Comparison of ENCODE assay signal across 13 cellular contexts in the genomic region with DNA sequence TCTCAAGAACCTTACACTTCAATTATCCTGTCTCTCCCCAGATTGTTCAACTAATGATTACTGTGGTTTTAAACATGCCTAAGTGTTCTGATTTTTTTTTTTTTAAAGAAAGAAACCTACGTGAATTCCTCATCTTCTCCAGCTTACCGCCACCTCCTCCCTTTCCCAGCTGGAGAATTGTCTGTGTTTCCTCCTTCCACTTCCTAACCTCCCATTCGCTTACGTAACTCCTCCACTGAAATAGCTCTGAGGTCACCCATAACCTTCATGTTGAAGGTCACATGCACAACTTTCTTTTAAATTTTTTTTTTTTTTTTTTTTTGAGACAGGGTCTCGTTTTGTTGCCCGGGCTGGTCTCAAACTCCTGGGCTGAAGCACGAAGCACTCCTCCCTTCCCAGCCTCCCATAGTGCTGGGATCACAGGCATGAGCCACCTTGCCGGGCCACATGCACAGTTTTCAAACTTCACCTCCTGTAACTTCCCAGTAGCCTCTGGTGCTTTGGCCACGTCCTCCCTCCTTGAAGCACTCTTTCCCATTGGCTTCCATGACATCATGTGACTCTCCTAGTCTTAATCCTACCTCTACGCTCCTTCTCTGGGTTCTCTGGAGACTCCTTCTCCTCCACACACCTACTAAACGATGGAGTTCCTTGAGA. TPM values are rescaled to one million over a fixed set of nuclear protein-coding genes. Genes with fewer than 3 reads are reported as not detected.
DNase-seq lines count a peak whose midpoint lies in the region; ATAC-seq, FAIRE-seq and TF ChIP-seq lines count a peak whose summit lies in the region.
"Had no signal": no experiment of that assay in that cellular context is flagged by ENCODE, and none has a peak within 500 bp of the region (broad histone marks: within the 10 kb centered on the region; RNA-seq: fewer than 3 reads in every experiment).

No MANE protein-coding gene starts in this region.

- H2BK120ac ChIP-seq in IMR-90 (ENCODE audit: low read depth, low read length) = no peak overlapping the region; the same call in 1 of the 2 replicates

- dilution Hi-C loops in IMR-90 (cut with HindIII; ENCODE audit: low sequenced_read_pairs, unreplicated experiment) = no loop called here

- WGBS in IMR-90 (ENCODE audit: extremely low coverage in 2 of 2, insufficient read length in 1 of 2), 2 experiments = 100% methylated on average over 2 of the region's 11 CpGs; no CpG with 5 or more reads in 1 of the 2 experiments
- 66 to 82% methylated on average over 11 of the region's 11 CpGs for WGBS in pancreas, 2 donors

- no peak overlapping the region for H3K14ac ChIP-seq in IMR-90 (replicated peaks; ENCODE audit: low read depth, low read length)

- no peak overlapping the region for H2AFZ ChIP-seq in IMR-90 (replicated peaks; ENCODE audit: low read length, poor library complexity)
- H2AFZ ChIP-seq: GM23248 had no signal

- H2BK15ac ChIP-seq in IMR-90 (ENCODE audit: low read depth, low read length) = no peak overlapping the region

- no peak overlapping the region for H3K4me2 ChIP-seq in IMR-90 (ENCODE audit: low read depth, low read length)

- peaks cover 7% of the 10 kb centered on the region for H3K4me1 ChIP-seq in IMR-90 (ENCODE audit: control insufficient read depth, insufficient read depth, low read length)
- H3K4me1 ChIP-seq in pancreas = no peaks in the 10 kb centered on the region

- H3K27me3 ChIP-seq in IMR-90 (ENCODE audit: control insufficient read depth, insufficient read depth, low read length) = no peaks in the 10 kb centered on the region; the same call in 1 of the 2 replicates
- H3K27me3 ChIP-seq in pancreas = no peaks in the 10 kb centered on the region

- no peak overlapping the region for H3K23ac ChIP-seq in IMR-90 (ENCODE audit: low read depth, low read length)

- peaks cover 7% of the 10 kb centered on the region; the same call in 1 of the 2 replicates for H3K9me1 ChIP-seq in IMR-90 (ENCODE audit: insufficient read depth, low read length)

- H3K27me3 Mint-ChIP-seq in WTC11 (ENCODE audit: low read depth) = peaks cover 2% of the 10 kb centered on the region; the same call in 1 of the 2 replicates
- H3K27me3 Mint-ChIP-seq in progenitor cell of endocrine pancreas = peaks cover 49% of the 10 kb centered on the region
- H3K27me3 Mint-ChIP-seq: CD4-positive, CD25-positive, alpha-beta regulatory T cell had no signal

- TF ChIP-seq RAD21 in IMR-90 (IDR thresholded peaks at IDR 0.05; ENCODE audit: low read length) = no peak

- no peak for TF ChIP-seq CTCF in IMR-90 (conservative IDR thresholded peaks at IDR 0.05; ENCODE audit: low read depth, low read length)
- no peak for TF ChIP-seq CTCF in WTC11 (IDR thresholded peaks at IDR 0.05)
- no peak for TF ChIP-seq CTCF in fibroblast of the aortic adventitia (IDR thresholded peaks at IDR 0.05; ENCODE audit: insufficient read depth, low read length)
- TF ChIP-seq CTCF in pancreas (IDR thresholded peaks at IDR 0.05) = no peak
- no peak for TF ChIP-seq CTCF in progenitor cell of endocrine pancreas (IDR thresholded peaks at IDR 0.05; ENCODE audit: unreplicated experiment)

- no peak overlapping the region for H3K4ac ChIP-seq in IMR-90 (ENCODE audit: low read depth, low read length)

- H3K4me3 ChIP-seq in IMR-90 (ENCODE audit: insufficient read depth, low read depth, low read length) (no peak overlapping the region), fibroblast of the aortic adventitia (ENCODE audit: low read depth, low read length) (no peak overlapping the region), pancreas (no peak overlapping the region)
- H3K4me3 ChIP-seq: coronary artery, GM23248 had no signal

- BruUV-seq in IMR-90 (replicated peaks; lab: Mats Ljungman, UMichigan) = no TSS peak

- peak overlapping the region; percentile 31; the same call in 1 of the 2 replicates for H3K18ac ChIP-seq in IMR-90 (ENCODE audit: low read depth, low read length)

- TF ChIP-seq POLR2A in IMR-90 (IDR thresholded peaks at IDR 0.05; ENCODE audit: low read depth, low read length) = no peak

- H3K36me3 Mint-ChIP-seq in WTC11 (no peaks in the 10 kb centered on the region; the same call in 1 of the 2 replicates), progenitor cell of endocrine pancreas (ENCODE audit: insufficient read depth) (no peaks in the 10 kb centered on the region)
- H3K36me3 Mint-ChIP-seq: CD4-positive, CD25-positive, alpha-beta regulatory T cell had no signal

- DNase-seq in IMR-90 = no peak
- no peak for DNase-seq in WTC11 (ENCODE audit: low spot score)
- peak; percentile 38 for DNase-seq in fibroblast of the aortic adventitia (ENCODE audit: low read depth)
- DNase-seq in pancreas = no peak
- DNase-seq in progenitor cell of endocrine pancreas (ENCODE audit: low spot score, unreplicated experiment) = no peak
- DNase-seq in dedifferentiated amniotic fluid mesenchymal stem cell (ENCODE audit: extremely low spot score) = no peak
- no peak for DNase-seq in SIG-M5 treated with dmso at 0.1 percent for 504 hours (lab: John Stamatoyannopoulos, UW; ENCODE audit: unreplicated experiment)
- DNase-seq: CD4-positive, CD25-positive, alpha-beta regulatory T cell; GM23248; mammary epithelial cell had no signal

- H3K36me3 ChIP-seq in IMR-90 (ENCODE audit: control insufficient read depth, insufficient read depth, low read length) (no peaks in the 10 kb centered on the region), pancreas (no peaks in the 10 kb centered on the region)

- no peak for FAIRE-seq in pancreas (lab: Jason Lieb, UNC)

- H2BK20ac ChIP-seq in IMR-90 (ENCODE audit: low read depth, low read length) = no peak overlapping the region; the same call in 1 of the 2 replicates

- no peak overlapping the region for H3K56ac ChIP-seq in IMR-90 (ENCODE audit: extremely low read depth, insufficient read depth, low read length)

- H4K91ac ChIP-seq in IMR-90 (ENCODE audit: insufficient read depth, low read depth, low read length) = no peak overlapping the region

- H4K8ac ChIP-seq in IMR-90 (ENCODE audit: low read depth in 2 of 2, low read length in 2 of 2) = no peak overlapping the region

- intact Hi-C loops in IMR-90 (cut with micrococcal nuclease) = no loop called here
- intact Hi-C loops in pancreas (cut with DNase I) = no loop called here

- peaks cover 5% of the 10 kb centered on the region for H3K9me3 Mint-ChIP-seq in WTC11
- H3K9me3 Mint-ChIP-seq in progenitor cell of endocrine pancreas (ENCODE audit: low read depth) = peaks cover 4% of the 10 kb centered on the region

- no peak overlapping the region for H2AK9ac ChIP-seq in IMR-90 (replicated peaks; ENCODE audit: low read depth, low read length, poor library complexity)

- POLR2A ChIA-PET in IMR-90 (lab: Charles Lee; ENCODE audit: unreplicated experiment) = no interaction called here
- POLR2A ChIA-PET in WTC11 (lab: Charles Lee) = interaction anchor here (0.7 kb wide), 1 partner anchor 71 kb away, joined by 3 read pairs; no protein-coding TSS in a partner anchor

- in situ Hi-C loops in IMR-90 (cut with MboI; ENCODE audit: low sequenced_read_pairs) = no loop called here

- no peak overlapping the region for H3K9ac ChIP-seq in IMR-90 (ENCODE audit: low read depth, low read length)
- H3K9ac ChIP-seq: GM23248 had no signal

- H3K9me3 ChIP-seq in IMR-90 (ENCODE audit: control insufficient read depth, insufficient read depth, low read length) = no peaks in the 10 kb centered on the region
- H3K9me3 ChIP-seq in pancreas = no peaks in the 10 kb centered on the region

- H3K4me3 Mint-ChIP-seq in WTC11 (no peak overlapping the region), progenitor cell of endocrine pancreas (ENCODE audit: low read depth) (no peak overlapping the region)

- H2AK5ac ChIP-seq in IMR-90 (ENCODE audit: low read depth, low read length) = no peak overlapping the region

- H4K20me1 ChIP-seq in IMR-90 (ENCODE audit: insufficient read depth, low read length) = no peaks in the 10 kb centered on the region

- CTCF ChIA-PET in IMR-90 (lab: Yijun Ruan, JAX) = interaction anchor here (0.5 kb wide), 1 partner anchor 67 kb away, joined by 4 read pairs; no protein-coding TSS in a partner anchor
- CTCF ChIA-PET in WTC11 (lab: Charles Lee) = interaction anchor here (2.1 kb wide), 1 partner anchor 8 kb away, joined by 6 read pairs; no protein-coding TSS in a partner anchor

- H2BK5ac ChIP-seq in IMR-90 (ENCODE audit: low read depth, low read length, poor library complexity, severe bottlenecking) = no peak overlapping the region

- H3K27ac ChIP-seq in IMR-90 (ENCODE audit: insufficient read depth, low read length) (peak overlapping the region; percentile 57; the same call in 1 of the 2 replicates), pancreas (peak overlapping the region in 1 of 4 donors; percentile 8)
- H3K27ac ChIP-seq: GM23248, VCaP had no signal

- ATAC-seq in IMR-90 (ENCODE audit: low read depth) = no peak
- no peak for ATAC-seq in WTC11
- peak in 3 of 4 donors; percentile 45 to 60 (median 57) for ATAC-seq in pancreas
- ATAC-seq in HG03571 (IDR thresholded peaks at IDR 0.05; ENCODE audit: unreplicated experiment) = no peak

- H3K4me1 Mint-ChIP-seq in WTC11 = 0 out of 2 replicates have a peak, but pooled peaks cover 3% of the 10 kb centered on the region
- no peaks in the 10 kb centered on the region for H3K4me1 Mint-ChIP-seq in progenitor cell of endocrine pancreas (ENCODE audit: low read depth)

- H3K27ac Mint-ChIP-seq in WTC11 (no peak overlapping the region), progenitor cell of endocrine pancreas (no peak overlapping the region)

- H4K5ac ChIP-seq in IMR-90 (ENCODE audit: low read depth, low read length) = no peak overlapping the region; the same call in 1 of the 2 replicates

- H3K79me1 ChIP-seq in IMR-90 (ENCODE audit: low read depth in 1 of 2, low read length in 2 of 2) = no peaks in the 10 kb centered on the region

TF ChIP-seq in IMR-90, 13 proteins besides CTCF, POLR2A, EP300 and RAD21 (continues in another document):
- TF ChIP-seq FOS (IDR thresholded peaks at IDR 0.05; ENCODE audit: low read depth, low read length) (no peak), CHD1 (IDR thresholded peaks at IDR 0.05; ENCODE audit: low read depth, low read length) (no peak), CEBPB (IDR thresholded peaks at IDR 0.05; ENCODE audit: low read depth, low read length) (0 out of 2 replicates have a peak, but pooled peaks have one; percentile 1)

RNA-seq across cellular contexts. Expression of gene CAPZB, which starts 9.8 kb away (rescaled TPM):
- total RNA-seq in IMR-90 (2012; rRNA removed) (180 and 216 TPM in 2 replicates), WTC11 (2021) (348 to 380 TPM (median 363 TPM) in 3 replicates), fibroblast of the aortic adventitia (ENCODE audit: low replicate concordance) (96.6 and 232 TPM in 2 replicates), pancreas (100 to 1,000 TPM in 2 of 6 donors, 10 to 100 TPM in 4; 43.2 to 124 (median 69.3) TPM), progenitor cell of endocrine pancreas (189 and 211 TPM in 2 replicates)
- polyA plus RNA-seq in IMR-90 (2012; rRNA removed) (271 and 304 TPM in 2 replicates), pancreas (100 to 1,000 TPM in 1 of 2 donors, 10 to 100 TPM in 1; 71.8 to 116 TPM)
- polyA plus RNA-seq in IMR-90 (2012; cell fraction: cytosol; rRNA removed) = 189 and 234 TPM in 2 replicates
- polyA plus RNA-seq in IMR-90 (2012; cell fraction: nucleus; rRNA removed; ENCODE audit: low replicate concordance) = 74.4 and 139 TPM in 2 replicates

Comparison
In these comparisons a context has a peak if more than half of its experiments do, and no peak if none do; other contexts are left out.
1. ATAC-seq: peak in pancreas (3 of 4); none in IMR-90 (single experiment), WTC11 (single experiment) and HG03571 (single experiment).